In the genomic region with DNA sequence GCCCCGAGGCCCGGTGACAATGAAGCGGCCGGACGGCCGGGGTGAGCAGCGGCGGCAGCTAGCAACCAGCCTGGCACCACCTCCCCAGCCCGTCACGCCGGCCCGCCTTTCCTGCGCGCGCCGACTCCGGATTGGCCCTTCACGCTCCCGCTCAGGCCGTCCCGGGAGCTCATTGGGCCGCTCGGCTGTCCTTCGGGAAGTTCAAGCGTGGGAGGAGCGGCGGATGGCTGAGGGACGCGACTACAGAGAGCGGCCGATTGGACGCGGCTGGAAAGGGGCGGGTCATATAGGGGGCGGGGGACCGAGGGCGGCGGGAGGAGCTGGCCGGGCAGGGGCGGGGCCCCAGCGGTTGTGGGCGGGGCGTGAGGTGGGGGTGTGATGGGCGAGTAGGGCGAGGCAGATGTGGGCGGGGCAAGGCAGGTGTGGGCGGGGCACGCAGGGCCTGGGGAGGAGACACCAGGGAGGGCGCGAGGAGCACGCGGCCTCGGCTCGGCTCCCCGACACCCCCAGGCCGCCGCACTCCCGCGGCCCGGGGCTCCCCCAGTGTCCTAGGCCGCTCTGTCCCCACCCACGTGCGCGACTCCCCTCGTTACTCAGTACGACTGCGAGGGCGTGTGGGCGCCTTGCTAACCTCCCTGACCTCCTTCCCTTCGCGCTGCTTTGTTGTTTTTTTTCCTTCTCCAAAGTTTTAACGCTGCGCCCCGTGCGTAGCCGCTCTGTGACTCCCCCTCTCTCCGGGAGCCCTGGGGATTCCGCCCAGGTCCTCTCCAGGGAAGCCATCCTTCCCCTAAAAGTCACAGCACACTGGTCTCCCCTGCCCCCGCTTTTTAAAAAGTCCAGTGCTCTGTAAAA, we compare ENCODE assay signal across 8 cellular contexts. TPM values are rescaled to one million over a fixed set of nuclear protein-coding genes. Genes with fewer than 3 reads are reported as not detected.
DNase-seq lines count a peak whose midpoint lies in the region; ATAC-seq lines count a peak whose summit lies in the region.

A gene (minus strand): TSS at position 60 of the 852 bp plus-strand sequence. CDS start 2,909 bp downstream, outside the sequence.

- H3K9ac ChIP-seq in endocrine pancreas (ENCODE audit: control insufficient read depth, insufficient read depth, low read length) (peak within 1 kb of the TSS; percentile 80), mesenchymal stem cell (ENCODE audit: low read length) (peak within 1 kb of the TSS; percentile 79)

- peaks cover 28% of the 10 kb centered on the region for H3K79me1 ChIP-seq in mesenchymal stem cell (replicated peaks; ENCODE audit: low read length, poor library complexity, severe bottlenecking)

- H3K9me3 ChIP-seq in endocrine pancreas (ENCODE audit: control insufficient read depth, low read length) (no peaks in the 10 kb centered on the region), mesenchymal stem cell (ENCODE audit: control insufficient read depth, low read length) (peaks cover 3% of the 10 kb centered on the region)

- no peak within 1 kb of the TSS for H3K27ac ChIP-seq in mesenchymal stem cell (ENCODE audit: low read length, poor library complexity, severe bottlenecking)

- peak within 1 kb of the TSS in 1 of 2 experiments; percentile 93 for H3K14ac ChIP-seq in mesenchymal stem cell (ENCODE audit: low read length in 2 of 2)

- peak within 1 kb of the TSS; percentile 95 for H2AFZ ChIP-seq in mesenchymal stem cell (ENCODE audit: low read depth, low read length)

- no peaks in the 10 kb centered on the region for H3K27me3 ChIP-seq in endocrine pancreas (ENCODE audit: control insufficient read depth, insufficient read depth, low read length)
- no peaks in the 10 kb centered on the region for H3K27me3 ChIP-seq in mesenchymal stem cell (ENCODE audit: control insufficient read depth in 1 of 2, insufficient read depth in 1 of 2, low read length in 2 of 2)

- peak within 1 kb of the TSS; percentile 67 for H2BK15ac ChIP-seq in mesenchymal stem cell (ENCODE audit: low read depth, poor library complexity, severe bottlenecking)

- no peak within 1 kb of the TSS for H2BK5ac ChIP-seq in mesenchymal stem cell (ENCODE audit: low read depth, low read length, poor library complexity, severe bottlenecking)

- H3K18ac ChIP-seq in mesenchymal stem cell (ENCODE audit: low read depth in 1 of 2, low read length in 2 of 2): peak within 1 kb of the TSS; percentile 46 to 70

- H2BK12ac ChIP-seq in mesenchymal stem cell (ENCODE audit: low read length in 2 of 2): no peak within 1 kb of the TSS

- WGBS in mesenchymal stem cell: 1% methylated on average over 66 of the region's 79 CpGs

- H2AK5ac ChIP-seq in mesenchymal stem cell (ENCODE audit: low read length, severe bottlenecking): no peak within 1 kb of the TSS

- H3K4ac ChIP-seq in mesenchymal stem cell (ENCODE audit: low read depth in 1 of 2, low read length in 2 of 2): peak within 1 kb of the TSS in 1 of 2 experiments; percentile 42

- peak within 1 kb of the TSS; percentile 91 for H3K4me2 ChIP-seq in mesenchymal stem cell (ENCODE audit: low read length, poor library complexity, severe bottlenecking)

- H3K23ac ChIP-seq in mesenchymal stem cell (ENCODE audit: low read length in 2 of 2): peak within 1 kb of the TSS in 1 of 2 experiments; percentile 23

- peak; percentile 96 for DNase-seq in COR-L47 (lab: John Stamatoyannopoulos, UW)
- peak; percentile 43 to 100 (median 98) for DNase-seq in HUDEP-2 (lab: John Stamatoyannopoulos, UW; ENCODE audit: unreplicated experiment in 76 of 76)
- DNase-seq in NOMO-1 treated with dmso at 0.1 percent for 144 hours (lab: John Stamatoyannopoulos, UW; ENCODE audit: unreplicated experiment): peak; percentile 99
- DNase-seq in activated CD8-positive, alpha-beta memory T cell treated with anti-CD3 and anti-CD28 coated beads for 48 hours (ENCODE audit: low read depth in 2 of 3, low spot score in 2 of 3): peak; percentile 98 to 100 (median 100)
- peak; percentile 98 for DNase-seq in mesenchymal stem cell
- DNase-seq in stimulated activated CD8-positive, alpha-beta memory T cell treated with anti-CD3 and anti-CD28 coated beads, Interleukin-12 subunit alpha, Interleukin-12 subunit beta, amount 100 ng/mL, for 24 hours (ENCODE audit: extremely low read depth): peak; percentile 99

- H2BK120ac ChIP-seq in mesenchymal stem cell (ENCODE audit: low read depth, low read length): peak within 1 kb of the TSS; percentile 52

- H4K8ac ChIP-seq in mesenchymal stem cell (ENCODE audit: low read length): peak within 1 kb of the TSS; percentile 94

- peak within 1 kb of the TSS; percentile 61 for H4K91ac ChIP-seq in mesenchymal stem cell (ENCODE audit: low read length)

- peak; percentile 89 for ATAC-seq in GM21390 (IDR thresholded peaks at IDR 0.05; ENCODE audit: unreplicated experiment)

- peak within 1 kb of the TSS; percentile 56 for H3K4me3 ChIP-seq in endocrine pancreas (ENCODE audit: control insufficient read depth, insufficient read depth, low read length)
- H3K4me3 ChIP-seq in mesenchymal stem cell (ENCODE audit: insufficient read depth in 1 of 2, low read depth in 1 of 2, low read length in 2 of 2): peak within 1 kb of the TSS; percentile 85 to 93

- no peaks in the 10 kb centered on the region for H3K36me3 ChIP-seq in endocrine pancreas (ENCODE audit: control insufficient read depth, insufficient read depth, low read length)
- peaks cover 5 to 20% of the 10 kb centered on the region in 2 experiments for H3K36me3 ChIP-seq in mesenchymal stem cell (ENCODE audit: control insufficient read depth in 1 of 2, insufficient read depth in 2 of 2, low read depth in 1 of 2, low read length in 2 of 2)

- H3K4me1 ChIP-seq in endocrine pancreas (ENCODE audit: control insufficient read depth, insufficient read depth, low read length): no peaks in the 10 kb centered on the region
- H3K4me1 ChIP-seq in mesenchymal stem cell (ENCODE audit: control insufficient read depth, insufficient read depth, low read depth, low read length): peaks cover 21% of the 10 kb centered on the region

RNA-seq across cellular contexts. Expression of the gene that starts here (rescaled TPM):
- polyA plus RNA-seq in mesenchymal stem cell (2013, experiment 1 of 2): 4.5 TPM
- polyA plus RNA-seq in mesenchymal stem cell (2013, experiment 2 of 2): 4.3 TPM
